ENCODE assay signal across 1 cellular context in genomic region chr13:48303331-48304131, GRCh38.
TF ChIP-seq lines count a peak whose summit lies in the region.

TSS of gene RB1 (plus strand) at chr13:48303751. CDS start at chr13:48303913, 162 bp downstream.

TF ChIP-seq in HepG2, 621 proteins besides CTCF, POLR2A, EP300 and RAD21 (continued from another document and continues in another):
- TF ChIP-seq, protein P1, sequence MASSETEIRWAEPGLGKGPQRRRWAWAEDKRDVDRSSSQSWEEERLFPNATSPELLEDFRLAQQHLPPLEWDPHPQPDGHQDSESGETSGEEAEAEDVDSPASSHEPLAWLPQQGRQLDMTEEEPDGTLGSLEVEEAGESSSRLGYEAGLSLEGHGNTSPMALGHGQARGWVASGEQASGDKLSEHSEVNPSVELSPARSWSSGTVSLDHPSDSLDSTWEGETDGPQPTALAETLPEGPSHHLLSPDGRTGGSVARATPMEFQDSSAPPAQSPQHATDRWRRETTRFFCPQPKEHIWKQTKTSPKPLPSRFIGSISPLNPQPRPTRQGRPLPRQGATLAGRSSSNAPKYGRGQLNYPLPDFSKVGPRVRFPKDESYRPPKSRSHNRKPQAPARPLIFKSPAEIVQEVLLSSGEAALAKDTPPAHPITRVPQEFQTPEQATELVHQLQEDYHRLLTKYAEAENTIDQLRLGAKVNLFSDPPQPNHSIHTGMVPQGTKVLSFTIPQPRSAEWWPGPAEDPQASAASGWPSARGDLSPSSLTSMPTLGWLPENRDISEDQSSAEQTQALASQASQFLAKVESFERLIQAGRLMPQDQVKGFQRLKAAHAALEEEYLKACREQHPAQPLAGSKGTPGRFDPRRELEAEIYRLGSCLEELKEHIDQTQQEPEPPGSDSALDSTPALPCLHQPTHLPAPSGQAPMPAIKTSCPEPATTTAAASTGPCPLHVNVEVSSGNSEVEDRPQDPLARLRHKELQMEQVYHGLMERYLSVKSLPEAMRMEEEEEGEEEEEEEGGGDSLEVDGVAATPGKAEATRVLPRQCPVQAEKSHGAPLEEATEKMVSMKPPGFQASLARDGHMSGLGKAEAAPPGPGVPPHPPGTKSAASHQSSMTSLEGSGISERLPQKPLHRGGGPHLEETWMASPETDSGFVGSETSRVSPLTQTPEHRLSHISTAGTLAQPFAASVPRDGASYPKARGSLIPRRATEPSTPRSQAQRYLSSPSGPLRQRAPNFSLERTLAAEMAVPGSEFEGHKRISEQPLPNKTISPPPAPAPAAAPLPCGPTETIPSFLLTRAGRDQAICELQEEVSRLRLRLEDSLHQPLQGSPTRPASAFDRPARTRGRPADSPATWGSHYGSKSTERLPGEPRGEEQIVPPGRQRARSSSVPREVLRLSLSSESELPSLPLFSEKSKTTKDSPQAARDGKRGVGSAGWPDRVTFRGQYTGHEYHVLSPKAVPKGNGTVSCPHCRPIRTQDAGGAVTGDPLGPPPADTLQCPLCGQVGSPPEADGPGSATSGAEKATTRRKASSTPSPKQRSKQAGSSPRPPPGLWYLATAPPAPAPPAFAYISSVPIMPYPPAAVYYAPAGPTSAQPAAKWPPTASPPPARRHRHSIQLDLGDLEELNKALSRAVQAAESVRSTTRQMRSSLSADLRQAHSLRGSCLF (CRISPR knock-in tag; IDR thresholded peaks at IDR 0.05; ENCODE audit: borderline replicate concordance): no peak
- TF ChIP-seq ZNF850 (CRISPR knock-in tag; conservative IDR thresholded peaks at IDR 0.05) (no peak), ZNF775 (CRISPR knock-in tag; IDR thresholded peaks at IDR 0.05; ENCODE audit: borderline replicate concordance) (no peak), ATF2 (CRISPR knock-in tag; IDR thresholded peaks at IDR 0.05) (no peak), YEATS2 (CRISPR knock-in tag; IDR thresholded peaks at IDR 0.05; ENCODE audit: borderline replicate concordance) (peak; percentile 89), MYC (CRISPR knock-in tag; IDR thresholded peaks at IDR 0.05; ENCODE audit: borderline replicate concordance) (peak; percentile 50; the same call in 1 of the 2 replicates), ZNF782 (CRISPR knock-in tag; IDR thresholded peaks at IDR 0.05; ENCODE audit: borderline replicate concordance) (no peak), TAF1 (CRISPR knock-in tag; IDR thresholded peaks at IDR 0.05) (peak; percentile 77), ZNF800 (CRISPR knock-in tag; IDR thresholded peaks at IDR 0.05) (peak; percentile 42; the same call in 1 of the 2 replicates), NR2F2 (IDR thresholded peaks at IDR 0.05; ENCODE audit: borderline replicate concordance, low read depth) (no peak), FOXJ3 (CRISPR knock-in tag; IDR thresholded peaks at IDR 0.05; ENCODE audit: borderline replicate concordance) (no peak), UBTF (CRISPR knock-in tag; IDR thresholded peaks at IDR 0.05) (peak; percentile 58; the same call in 1 of the 2 replicates), ZNF136 (CRISPR knock-in tag; IDR thresholded peaks at IDR 0.05; ENCODE audit: low read depth) (no peak), ARNT (IDR thresholded peaks at IDR 0.05) (no peak), ATRX (CRISPR knock-in tag; IDR thresholded peaks at IDR 0.05; ENCODE audit: borderline replicate concordance) (no peak), NCOA2 (CRISPR knock-in tag; IDR thresholded peaks at IDR 0.05) (peak; percentile 18; the same call in 1 of the 2 replicates), ZNF468 (CRISPR knock-in tag; IDR thresholded peaks at IDR 0.05) (peak; percentile 62; the same call in 1 of the 2 replicates), ATF7 (IDR thresholded peaks at IDR 0.05) (no peak), ATF7 (CRISPR knock-in tag; IDR thresholded peaks at IDR 0.05) (no peak), FOXA1 (IDR thresholded peaks at IDR 0.05) (no peak), FOXA1 (CRISPR knock-in tag; IDR thresholded peaks at IDR 0.05) (no peak), CHD2 (IDR thresholded peaks at IDR 0.05; ENCODE audit: low read depth, low read length) (no peak), PRMT3 (CRISPR knock-in tag; IDR thresholded peaks at IDR 0.05; ENCODE audit: borderline replicate concordance, low read depth) (no peak), ZNF205 (CRISPR knock-in tag; IDR thresholded peaks at IDR 0.05) (no peak), ZNF567 (CRISPR knock-in tag; IDR thresholded peaks at IDR 0.05; ENCODE audit: borderline replicate concordance) (no peak), BORCS8-MEF2B (CRISPR knock-in tag; IDR thresholded peaks at IDR 0.05) (peak; percentile 57; the same call in 1 of the 2 replicates), HNF4G (IDR thresholded peaks at IDR 0.05; ENCODE audit: borderline replicate concordance, low read depth, low read length) (no peak; the same call in 1 of the 2 replicates), HNF4G (CRISPR knock-in tag; IDR thresholded peaks at IDR 0.05; ENCODE audit: borderline replicate concordance, low read depth) (no peak), ZNF33B (CRISPR knock-in tag; IDR thresholded peaks at IDR 0.05) (no peak), POLR2G (IDR thresholded peaks at IDR 0.05; ENCODE audit: low read depth, low read length) (peak; percentile 97), RCOR2 (CRISPR knock-in tag; IDR thresholded peaks at IDR 0.05) (no peak), CBX1 (IDR thresholded peaks at IDR 0.05; ENCODE audit: low read depth) (no peak), JUND (CRISPR knock-in tag; IDR thresholded peaks at IDR 0.05) (no peak), ATM (IDR thresholded peaks at IDR 0.05; ENCODE audit: borderline replicate concordance) (no peak), ZNF160 (CRISPR knock-in tag; IDR thresholded peaks at IDR 0.05) (no peak), GPBP1L1 (CRISPR knock-in tag; IDR thresholded peaks at IDR 0.05) (no peak), KAT7 (CRISPR knock-in tag; IDR thresholded peaks at IDR 0.05; ENCODE audit: borderline replicate concordance) (no peak)
- TF ChIP-seq, protein P2, sequence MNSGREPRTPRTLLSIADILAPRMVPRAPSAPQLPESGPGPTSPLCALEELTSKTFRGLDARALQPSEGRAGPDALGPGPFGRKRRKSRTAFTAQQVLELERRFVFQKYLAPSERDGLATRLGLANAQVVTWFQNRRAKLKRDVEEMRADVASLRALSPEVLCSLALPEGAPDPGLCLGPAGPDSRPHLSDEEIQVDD (CRISPR knock-in tag; IDR thresholded peaks at IDR 0.05; ENCODE audit: borderline replicate concordance): no peak
- TF ChIP-seq, protein P3, sequence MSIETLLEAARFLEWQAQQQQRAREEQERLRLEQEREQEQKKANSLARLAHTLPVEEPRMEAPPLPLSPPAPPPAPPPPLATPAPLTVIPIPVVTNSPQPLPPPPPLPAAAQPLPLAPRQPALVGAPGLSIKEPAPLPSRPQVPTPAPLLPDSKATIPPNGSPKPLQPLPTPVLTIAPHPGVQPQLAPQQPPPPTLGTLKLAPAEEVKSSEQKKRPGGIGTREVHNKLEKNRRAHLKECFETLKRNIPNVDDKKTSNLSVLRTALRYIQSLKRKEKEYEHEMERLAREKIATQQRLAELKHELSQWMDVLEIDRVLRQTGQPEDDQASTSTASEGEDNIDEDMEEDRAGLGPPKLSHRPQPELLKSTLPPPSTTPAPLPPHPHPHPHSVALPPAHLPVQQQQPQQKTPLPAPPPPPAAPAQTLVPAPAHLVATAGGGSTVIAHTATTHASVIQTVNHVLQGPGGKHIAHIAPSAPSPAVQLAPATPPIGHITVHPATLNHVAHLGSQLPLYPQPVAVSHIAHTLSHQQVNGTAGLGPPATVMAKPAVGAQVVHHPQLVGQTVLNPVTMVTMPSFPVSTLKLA (IDR thresholded peaks at IDR 0.05): no peak
- TF ChIP-seq, protein P4, sequence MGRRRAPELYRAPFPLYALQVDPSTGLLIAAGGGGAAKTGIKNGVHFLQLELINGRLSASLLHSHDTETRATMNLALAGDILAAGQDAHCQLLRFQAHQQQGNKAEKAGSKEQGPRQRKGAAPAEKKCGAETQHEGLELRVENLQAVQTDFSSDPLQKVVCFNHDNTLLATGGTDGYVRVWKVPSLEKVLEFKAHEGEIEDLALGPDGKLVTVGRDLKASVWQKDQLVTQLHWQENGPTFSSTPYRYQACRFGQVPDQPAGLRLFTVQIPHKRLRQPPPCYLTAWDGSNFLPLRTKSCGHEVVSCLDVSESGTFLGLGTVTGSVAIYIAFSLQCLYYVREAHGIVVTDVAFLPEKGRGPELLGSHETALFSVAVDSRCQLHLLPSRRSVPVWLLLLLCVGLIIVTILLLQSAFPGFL (CRISPR knock-in tag; IDR thresholded peaks at IDR 0.05): no peak
- TF ChIP-seq, protein P5, sequence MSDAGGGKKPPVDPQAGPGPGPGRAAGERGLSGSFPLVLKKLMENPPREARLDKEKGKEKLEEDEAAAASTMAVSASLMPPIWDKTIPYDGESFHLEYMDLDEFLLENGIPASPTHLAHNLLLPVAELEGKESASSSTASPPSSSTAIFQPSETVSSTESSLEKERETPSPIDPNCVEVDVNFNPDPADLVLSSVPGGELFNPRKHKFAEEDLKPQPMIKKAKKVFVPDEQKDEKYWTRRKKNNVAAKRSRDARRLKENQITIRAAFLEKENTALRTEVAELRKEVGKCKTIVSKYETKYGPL (CRISPR knock-in tag; IDR thresholded peaks at IDR 0.05): no peak
- TF ChIP-seq, protein P6, sequence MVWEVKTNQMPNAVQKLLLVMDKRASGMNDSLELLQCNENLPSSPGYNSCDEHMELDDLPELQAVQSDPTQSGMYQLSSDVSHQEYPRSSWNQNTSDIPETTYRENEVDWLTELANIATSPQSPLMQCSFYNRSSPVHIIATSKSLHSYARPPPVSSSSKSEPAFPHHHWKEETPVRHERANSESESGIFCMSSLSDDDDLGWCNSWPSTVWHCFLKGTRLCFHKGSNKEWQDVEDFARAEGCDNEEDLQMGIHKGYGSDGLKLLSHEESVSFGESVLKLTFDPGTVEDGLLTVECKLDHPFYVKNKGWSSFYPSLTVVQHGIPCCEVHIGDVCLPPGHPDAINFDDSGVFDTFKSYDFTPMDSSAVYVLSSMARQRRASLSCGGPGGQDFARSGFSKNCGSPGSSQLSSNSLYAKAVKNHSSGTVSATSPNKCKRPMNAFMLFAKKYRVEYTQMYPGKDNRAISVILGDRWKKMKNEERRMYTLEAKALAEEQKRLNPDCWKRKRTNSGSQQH (CRISPR knock-in tag; IDR thresholded peaks at IDR 0.05; ENCODE audit: low read depth): peak; percentile 28; the same call in 1 of the 2 replicates
- TF ChIP-seq, protein P7, sequence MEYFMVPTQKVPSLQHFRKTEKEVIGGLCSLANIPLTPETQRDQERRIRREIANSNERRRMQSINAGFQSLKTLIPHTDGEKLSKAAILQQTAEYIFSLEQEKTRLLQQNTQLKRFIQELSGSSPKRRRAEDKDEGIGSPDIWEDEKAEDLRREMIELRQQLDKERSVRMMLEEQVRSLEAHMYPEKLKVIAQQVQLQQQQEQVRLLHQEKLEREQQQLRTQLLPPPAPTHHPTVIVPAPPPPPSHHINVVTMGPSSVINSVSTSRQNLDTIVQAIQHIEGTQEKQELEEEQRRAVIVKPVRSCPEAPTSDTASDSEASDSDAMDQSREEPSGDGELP (IDR thresholded peaks at IDR 0.05; ENCODE audit: borderline replicate concordance, low read depth): no peak
